ENCODE assay signal across 14 cellular contexts in genomic region chr1:190169311-190170067, GRCh38.
A peak's percentile ranks its signal among the peaks of the same experiment; 100 is the strongest.
DNase-seq lines count a peak whose midpoint lies in the region; ATAC-seq lines count a peak whose summit lies in the region.
"Had no signal": no experiment of that assay in that cellular context is flagged by ENCODE, and none has a peak within 500 bp of the region (broad histone marks: within the 10 kb centered on the region; RNA-seq: fewer than 3 reads in every experiment).

No MANE protein-coding gene starts in this region.

- DNase-seq in HS-5 (ENCODE audit: low read depth): peak; percentile 60
- DNase-seq in SK-N-MC (ENCODE audit: low read depth, low spot score): no peak
- peak; percentile 83 for DNase-seq in fibroblast of peridontal ligament (ENCODE audit: extremely low read depth)
- DNase-seq in skeletal muscle cell (ENCODE audit: low read depth): peak; percentile 39
- DNase-seq in Right ventricle myocardium superior: no peak
- no peak for DNase-seq in NCI-H2081 (lab: John Stamatoyannopoulos, UW)
- DNase-seq in SKM-1 (lab: John Stamatoyannopoulos, UW; ENCODE audit: unreplicated experiment): no peak
- DNase-seq: CD4-positive, alpha-beta memory T cell; cerebellar nuclear complex; GOT3; hippocampal formation; NCI-H2081 treated with DMSO at 0.1 percent for 48 hours; SW 1271 had no signal

- ATAC-seq in Right ventricle myocardium superior (ENCODE audit: poor library complexity): no peak
- ATAC-seq: WTC11 had no signal

- H3K4me3 ChIP-seq in SK-N-MC: no peak overlapping the region
- no peak overlapping the region for H3K4me3 ChIP-seq in skeletal muscle cell (ENCODE audit: low read depth, low read length)

- intact Hi-C loops in Right ventricle myocardium superior (cut with DNase I): no loop called here

- no peak overlapping the region for H3K9ac ChIP-seq in SK-N-MC (ENCODE audit: insufficient read length)

- peak overlapping the region; percentile 83 for H3K27ac ChIP-seq in SK-N-MC

- no peaks in the 10 kb centered on the region for H3K36me3 ChIP-seq in SK-N-MC (ENCODE audit: insufficient read depth, low read length)

- no peaks in the 10 kb centered on the region for H3K9me3 ChIP-seq in SK-N-MC (ENCODE audit: low read depth, low read length)

Comparison
In these comparisons a context has a peak if more than half of its experiments do, and no peak if none do; other contexts are left out.
1. DNase-seq: peak in HS-5 (single experiment), fibroblast of peridontal ligament (single experiment) and skeletal muscle cell (single experiment); none in SK-N-MC (single experiment), Right ventricle myocardium superior (single experiment), NCI-H2081 (0 of 2) and SKM-1 (single experiment).